ENCODE assay signal across 8 cellular contexts in genomic region chrX:74133156-74133796, GRCh38.
DNase-seq lines count a peak whose midpoint lies in the region; ATAC-seq and TF ChIP-seq lines count a peak whose summit lies in the region.

No MANE protein-coding gene starts in this region.

- no peak overlapping the region for H3K27ac ChIP-seq in C4-2B
- no peak overlapping the region for H3K27ac ChIP-seq in brain microvascular endothelial cell
- no peak overlapping the region for H3K27ac ChIP-seq in spleen

- DNase-seq in NCI-H524 (lab: John Stamatoyannopoulos, UW) (peak; percentile 6 to 60), brain microvascular endothelial cell (peak; percentile 60), iPS-NIHi11 (ENCODE audit: low spot score) (peak; percentile 53), spleen (no peak)

- intact Hi-C loops in spleen (cut with DNase I; ENCODE audit: low total_unique reads): loop anchor here (5.0 kb wide), 1 partner anchor 276 kb away; no protein-coding TSS in a partner anchor

- no peaks in the 10 kb centered on the region for H3K36me3 ChIP-seq in brain microvascular endothelial cell (replicated peaks)
- H3K36me3 ChIP-seq in spleen: no peaks in the 10 kb centered on the region

- H3K9me3 ChIP-seq in spleen: no peaks in the 10 kb centered on the region

- TF ChIP-seq POLR2A in spleen (IDR thresholded peaks at IDR 0.05): no peak

- 36 to 53% (median 40%) methylated on average over 5 of the region's 5 CpGs for WGBS in spleen, 5 donors

- H3K27me3 ChIP-seq in brain microvascular endothelial cell (replicated peaks) (no peaks in the 10 kb centered on the region), spleen (replicated peaks in 1 of 7) (no peaks in the 10 kb centered on the region)

- ATAC-seq in GM18502 (IDR thresholded peaks at IDR 0.05; ENCODE audit: poor library complexity, unreplicated experiment) (peak; percentile 92), HG03354 (IDR thresholded peaks at IDR 0.05; ENCODE audit: poor library complexity, severe bottlenecking, unreplicated experiment) (peak; percentile 86), GM21381 (IDR thresholded peaks at IDR 0.05; ENCODE audit: unreplicated experiment) (no peak)

- H3K4me1 ChIP-seq in spleen: no peaks in the 10 kb centered on the region

- in situ Hi-C loops in brain microvascular endothelial cell (cut with HindIII; ENCODE audit: low pct_ligation_motif_present, low sequenced_read_pairs): loop anchor here (10.0 kb wide), 1 partner anchor 278 kb away; the partner anchor contains the start of gene XIST

- H3K4me3 ChIP-seq in brain microvascular endothelial cell (ENCODE audit: low read depth, low read length) (no peak overlapping the region), spleen (no peak overlapping the region)

- peak; percentile 64 for TF ChIP-seq CTCF in C4-2B (conservative IDR thresholded peaks at IDR 0.05)
- TF ChIP-seq CTCF in brain microvascular endothelial cell (IDR thresholded peaks at IDR 0.05; ENCODE audit: low read depth, low read length, missing control alignments): peak; percentile 64
- peak in 10 of 11 experiments; percentile 53 to 77 (median 62) for TF ChIP-seq CTCF in spleen (IDR thresholded peaks at IDR 0.05 in 8 of 11, conservative IDR thresholded peaks at IDR 0.05 in 3 of 11)
